Comparison of ENCODE assay signal across 8 cellular contexts in the genomic region with DNA sequence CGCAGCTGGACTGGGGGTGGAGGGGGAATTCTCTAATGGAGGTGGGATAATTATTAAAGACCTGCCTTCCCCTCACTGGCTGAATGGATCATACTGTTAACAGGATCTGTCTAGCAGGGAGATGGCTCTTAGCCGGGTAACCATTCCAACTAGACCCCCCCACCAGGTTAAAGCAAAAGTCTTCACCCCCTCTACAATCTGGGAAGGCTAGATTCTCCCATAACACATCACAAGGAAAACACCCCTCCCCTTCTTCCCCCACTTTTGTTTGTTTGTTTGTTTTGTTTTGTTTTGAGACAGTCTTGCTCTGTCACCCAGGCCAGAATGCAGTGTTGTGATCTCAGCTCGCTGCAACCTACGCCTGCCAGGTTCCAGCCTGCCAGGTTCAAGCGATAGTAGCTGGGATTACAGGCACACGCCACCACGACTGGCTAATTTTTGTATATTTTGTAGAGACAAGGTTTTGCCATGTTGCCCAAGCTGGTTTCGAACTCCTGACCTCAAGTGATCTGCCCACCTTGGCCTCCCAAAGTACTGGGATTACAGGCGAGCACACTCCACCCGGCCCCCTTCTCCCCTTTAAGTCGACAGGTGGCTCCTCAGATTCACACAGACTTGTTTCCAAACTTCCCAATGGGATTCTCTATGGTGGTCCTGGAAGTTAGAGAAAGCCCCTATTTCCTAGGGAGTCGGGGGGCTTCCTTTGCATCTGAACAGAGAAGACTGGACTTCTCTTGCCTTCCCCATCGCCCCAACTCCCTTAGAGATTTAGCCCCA. TPM values are rescaled to one million over a fixed set of nuclear protein-coding genes. Genes with fewer than 3 reads are reported as not detected.
A peak's percentile ranks its signal among the peaks of the same experiment; 100 is the strongest.
DNase-seq lines count a peak whose midpoint lies in the region; ATAC-seq and TF ChIP-seq lines count a peak whose summit lies in the region.

No MANE protein-coding gene starts in this region.

- H3K36me3 ChIP-seq in H7 (replicated peaks; ENCODE audit: control insufficient read depth, insufficient read depth, low read length), result peaks cover 6% of the 10 kb centered on the region
- H3K36me3 ChIP-seq in sigmoid colon, result peaks cover 10 to 13% (median 11%) of the 10 kb centered on the region in 4 donors

- no peaks in the 10 kb centered on the region for H3K9me3 ChIP-seq in sigmoid colon

- no peak for TF ChIP-seq EP300 in sigmoid colon (IDR thresholded peaks at IDR 0.05)

- TF ChIP-seq CTCF in VCaP (conservative IDR thresholded peaks at IDR 0.05) (no peak), foreskin keratinocyte (conservative IDR thresholded peaks at IDR 0.05) (no peak), sigmoid colon (IDR thresholded peaks at IDR 0.05) (no peak)

- H3K4me1 ChIP-seq in foreskin keratinocyte (peaks cover 5% of the 10 kb centered on the region), sigmoid colon (peaks cover 0 to 71% (median 54%) of the 10 kb centered on the region in 4 donors)

- no peak for ATAC-seq in foreskin keratinocyte
- no peak for ATAC-seq in GM18868 (IDR thresholded peaks at IDR 0.05; ENCODE audit: unreplicated experiment)

- 47 to 61% methylated on average over 13 of the region's 13 CpGs for WGBS in sigmoid colon, 2 donors

- H3K4me3 ChIP-seq in H7 (ENCODE audit: insufficient read depth, low read depth, low read length) (peak overlapping the region; percentile 87), sigmoid colon (peak overlapping the region; percentile 76 to 91 (median 84))

- H3K27me3 ChIP-seq in H7 (ENCODE audit: control insufficient read depth, insufficient read depth, low read length), result no peaks in the 10 kb centered on the region
- H3K27me3 ChIP-seq in foreskin keratinocyte, result no peaks in the 10 kb centered on the region
- H3K27me3 ChIP-seq in sigmoid colon, result no peaks in the 10 kb centered on the region

- no peak for DNase-seq in H7
- DNase-seq in foreskin keratinocyte, result no peak
- no peak for DNase-seq in sigmoid colon
- no peak for DNase-seq in cerebellum (ENCODE audit: low spot score)
- DNase-seq in germinal center (ENCODE audit: low spot score), result no peak
- DNase-seq in NK-92 treated with Interleukin-12 subunit alpha and Interleukin-12 subunit beta, amount 100 ng/mL, for 24 hours (lab: John Stamatoyannopoulos, UW), result no peak

- TF ChIP-seq POLR2A in sigmoid colon (IDR thresholded peaks at IDR 0.05), result no peak

- H3K27ac ChIP-seq in VCaP (peak overlapping the region; percentile 97), foreskin keratinocyte (peak overlapping the region; percentile 72), sigmoid colon (peak overlapping the region; percentile 90 to 98 (median 94))

- intact Hi-C loops in sigmoid colon (cut with DNase I), result loop anchor here (5.0 kb wide), 1 partner anchor 61 kb away; no protein-coding TSS in a partner anchor

RNA-seq across cellular contexts. Expression of a gene that starts 3.5 kb away (rescaled TPM):
- total RNA-seq in H7 (2014; rRNA removed; shearing (Covaris generic)), result 23.6 and 24.6 TPM in 2 replicates
- total RNA-seq in foreskin keratinocyte, result 55.6 and 59.3 TPM in 2 replicates
- 10.6 and 13.4 TPM in 2 replicates for polyA plus RNA-seq in foreskin keratinocyte
- total RNA-seq in sigmoid colon, result 10 to 100 TPM; 39.6 to 91.1 (median 46.8) TPM
- polyA plus RNA-seq in sigmoid colon, result 10 to 100 TPM; 14.4 to 59.5 (median 25.4) TPM
- 32.8 TPM for total RNA-seq in cerebellum

RNA-seq across cellular contexts. Expression of a gene that starts 12.1 kb away (rescaled TPM):
- 959 and 1,061 TPM in 2 replicates for total RNA-seq in H7 (2014; rRNA removed; shearing (Covaris generic))
- total RNA-seq in foreskin keratinocyte (657 and 723 TPM in 2 replicates), sigmoid colon (100 to 1,000 TPM; 414 to 487 (median 449) TPM), cerebellum (238 TPM)
- polyA plus RNA-seq in foreskin keratinocyte (574 and 700 TPM in 2 replicates), sigmoid colon (1,000 to 10,000 TPM in 2 of 3 donors, 100 to 1,000 TPM in 1; 899 to 1,730 (median 1,188) TPM)

RNA-seq across cellular contexts. Expression of a gene that starts 54.4 kb away (rescaled TPM):
- 167 and 189 TPM in 2 replicates for total RNA-seq in H7 (2014; rRNA removed; shearing (Covaris generic))
- total RNA-seq in foreskin keratinocyte (263 and 298 TPM in 2 replicates), sigmoid colon (100 to 1,000 TPM in 3 of 4 donors, 10 to 100 TPM in 1; 92.8 to 156 (median 120) TPM), cerebellum (69.1 TPM)
- polyA plus RNA-seq in foreskin keratinocyte (265 and 316 TPM in 2 replicates), sigmoid colon (100 to 1,000 TPM; 179 to 209 (median 185) TPM)
